In the genomic region with DNA sequence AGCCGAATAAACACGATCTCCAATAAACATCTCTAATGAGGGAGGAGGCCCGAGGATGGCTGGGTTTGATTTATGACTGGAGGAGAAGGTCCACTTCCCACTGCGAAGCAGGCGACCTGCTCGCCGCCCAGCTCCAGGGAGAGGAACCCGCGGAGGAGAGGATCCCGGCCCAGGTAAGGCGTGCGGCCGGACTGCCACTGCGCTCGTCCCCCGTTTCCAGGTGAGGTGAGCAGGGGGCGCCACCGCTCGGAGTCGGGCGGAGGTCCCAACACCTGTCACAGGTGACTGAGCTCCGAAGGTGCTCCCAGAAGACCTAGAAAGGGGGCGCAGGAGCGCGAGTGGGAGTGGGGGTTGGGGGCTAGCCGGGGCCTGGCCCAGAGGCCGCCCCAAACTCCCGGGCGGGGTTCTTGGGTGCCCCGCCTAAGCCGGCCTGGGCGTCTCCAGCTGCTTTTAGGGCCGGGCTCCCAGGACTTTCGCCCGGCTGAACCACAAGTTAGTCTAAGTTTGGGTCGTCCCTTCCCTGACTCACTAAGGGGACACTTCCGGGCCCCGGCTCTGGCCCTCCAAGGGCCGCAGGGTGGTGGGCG, we compare ENCODE assay signal across 8 cellular contexts. TPM values are rescaled to one million over a fixed set of nuclear protein-coding genes. Genes with fewer than 3 reads are reported as not detected.
DNase-seq lines count a peak whose midpoint lies in the region; ATAC-seq and TF ChIP-seq lines count a peak whose summit lies in the region.

No MANE protein-coding gene starts in this region.

- H3K4me3 ChIP-seq in iPS-18c (ENCODE audit: insufficient read depth, low read depth, low read length) = peak overlapping the region; percentile 53; the same call in 1 of the 2 replicates
- H3K4me3 ChIP-seq in subcutaneous abdominal adipose tissue (ENCODE audit: low read depth in 1 of 5, low read length in 5 of 5) = peak overlapping the region in 4 of 5 donors; percentile 19 to 56 (median 40)

- ATAC-seq in WTC11 = no peak

- peaks cover 0 to 67% (median 65%) of the 10 kb centered on the region in 5 donors for H3K4me1 ChIP-seq in subcutaneous abdominal adipose tissue (ENCODE audit: control insufficient read depth in 5 of 5, insufficient read depth in 5 of 5, low read length in 5 of 5)

- H3K9me3 ChIP-seq in iPS-18c (ENCODE audit: control insufficient read depth, insufficient read depth, low read length) = no peaks in the 10 kb centered on the region
- no peaks in the 10 kb centered on the region for H3K9me3 ChIP-seq in subcutaneous abdominal adipose tissue (ENCODE audit: control insufficient read depth in 5 of 5, low read length in 5 of 5)

- no peaks in the 10 kb centered on the region for H3K9me3 Mint-ChIP-seq in activated naive CD4-positive, alpha-beta T cell treated with anti-CD3 and anti-CD28 coated beads for 36 hours
- H3K9me3 Mint-ChIP-seq in WTC11 = no peaks in the 10 kb centered on the region

- DNase-seq in activated naive CD4-positive, alpha-beta T cell treated with anti-CD3 and anti-CD28 coated beads for 36 hours = no peak
- no peak for DNase-seq in activated naive CD4-positive, alpha-beta T cell treated with anti-CD3 and anti-CD28 coated beads, Interleukin-2, amount 50 U/mL, for 16 hours
- DNase-seq in WTC11 (ENCODE audit: low spot score) = peak; percentile 46
- no peak for DNase-seq in amniotic stem cell (lab: John Stamatoyannopoulos, UW)
- DNase-seq in T1000 (lab: John Stamatoyannopoulos, UW) = no peak
- DNase-seq in UCSD-AML1 (lab: John Stamatoyannopoulos, UW; ENCODE audit: unreplicated experiment) = no peak

- peaks cover 70% of the 10 kb centered on the region for H3K27me3 Mint-ChIP-seq in activated naive CD4-positive, alpha-beta T cell treated with anti-CD3 and anti-CD28 coated beads for 36 hours (ENCODE audit: low read depth)
- H3K27me3 Mint-ChIP-seq in WTC11 (ENCODE audit: low read depth) = peaks cover 100% of the 10 kb centered on the region

- H3K4me3 Mint-ChIP-seq in activated naive CD4-positive, alpha-beta T cell treated with anti-CD3 and anti-CD28 coated beads for 36 hours = peak overlapping the region; percentile 41
- peak overlapping the region; percentile 62 for H3K4me3 Mint-ChIP-seq in WTC11

- POLR2A ChIA-PET in WTC11 (lab: Charles Lee) = interaction anchor here (0.8 to 1.0 kb wide), 2 partner anchors 19 to 71 kb away, joined by 3 to 4 read pairs; no protein-coding TSS in a partner anchor

- no peak for TF ChIP-seq CTCF in WTC11 (IDR thresholded peaks at IDR 0.05)

- CTCF ChIA-PET in activated naive CD4-positive, alpha-beta T cell treated with anti-CD3 and anti-CD28 coated beads for 36 hours (lab: Charles Lee) = interaction anchor here (0.8 kb wide), 1 partner anchor 13 kb away, joined by 3 read pairs; no protein-coding TSS in a partner anchor
- CTCF ChIA-PET in WTC11 (lab: Charles Lee) = interaction anchor here (0.8 to 5.7 kb wide), 9 partner anchors 9 to 190 kb away, joined by 3 to 54 read pairs (median 4); no protein-coding TSS in a partner anchor

- intact Hi-C loops in activated naive CD4-positive, alpha-beta T cell treated with anti-CD3 and anti-CD28 coated beads for 36 hours (cut with micrococcal nuclease) = loop anchor here (2.0 to 10.0 kb wide), 5 partner anchors 14 to 1492 kb away; a partner anchor contains a TSS

- H3K4me1 Mint-ChIP-seq in activated naive CD4-positive, alpha-beta T cell treated with anti-CD3 and anti-CD28 coated beads for 36 hours (ENCODE audit: low read depth) = peaks cover 41% of the 10 kb centered on the region
- peaks cover 62% of the 10 kb centered on the region for H3K4me1 Mint-ChIP-seq in WTC11

- H3K27me3 ChIP-seq in subcutaneous abdominal adipose tissue (ENCODE audit: control insufficient read depth in 5 of 5, insufficient read depth in 4 of 5, low read length in 5 of 5) = peaks cover 75 to 95% (median 87%) of the 10 kb centered on the region in 5 donors

- H3K9ac ChIP-seq in subcutaneous abdominal adipose tissue (ENCODE audit: low read length in 5 of 5) = no peak overlapping the region

- no peaks in the 10 kb centered on the region for H3K36me3 Mint-ChIP-seq in activated naive CD4-positive, alpha-beta T cell treated with anti-CD3 and anti-CD28 coated beads for 36 hours (ENCODE audit: low read depth)
- no peaks in the 10 kb centered on the region for H3K36me3 Mint-ChIP-seq in WTC11

- H3K27ac Mint-ChIP-seq in activated naive CD4-positive, alpha-beta T cell treated with anti-CD3 and anti-CD28 coated beads for 36 hours = no peak overlapping the region
- H3K27ac Mint-ChIP-seq in WTC11 = no peak overlapping the region

- no peaks in the 10 kb centered on the region for H3K36me3 ChIP-seq in subcutaneous abdominal adipose tissue (ENCODE audit: control insufficient read depth in 5 of 5, insufficient read depth in 5 of 5, low read length in 5 of 5)

- no peak overlapping the region for H3K27ac ChIP-seq in subcutaneous abdominal adipose tissue (ENCODE audit: low read depth, low read length)

TF ChIP-seq in WTC11, 78 proteins besides CTCF, POLR2A, EP300 and RAD21 (continues in another document):
- TF ChIP-seq, protein P1, sequence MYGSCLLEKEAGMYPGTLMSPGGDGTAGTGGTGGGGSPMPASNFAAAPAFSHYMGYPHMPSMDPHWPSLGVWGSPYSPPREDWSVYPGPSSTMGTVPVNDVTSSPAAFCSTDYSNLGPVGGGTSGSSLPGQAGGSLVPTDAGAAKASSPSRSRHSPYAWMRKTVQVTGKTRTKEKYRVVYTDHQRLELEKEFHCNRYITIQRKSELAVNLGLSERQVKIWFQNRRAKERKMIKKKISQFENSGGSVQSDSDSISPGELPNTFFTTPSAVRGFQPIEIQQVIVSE (CRISPR knock-in tag; IDR thresholded peaks at IDR 0.05; ENCODE audit: borderline replicate concordance) = no peak
- TF ChIP-seq, protein P2, sequence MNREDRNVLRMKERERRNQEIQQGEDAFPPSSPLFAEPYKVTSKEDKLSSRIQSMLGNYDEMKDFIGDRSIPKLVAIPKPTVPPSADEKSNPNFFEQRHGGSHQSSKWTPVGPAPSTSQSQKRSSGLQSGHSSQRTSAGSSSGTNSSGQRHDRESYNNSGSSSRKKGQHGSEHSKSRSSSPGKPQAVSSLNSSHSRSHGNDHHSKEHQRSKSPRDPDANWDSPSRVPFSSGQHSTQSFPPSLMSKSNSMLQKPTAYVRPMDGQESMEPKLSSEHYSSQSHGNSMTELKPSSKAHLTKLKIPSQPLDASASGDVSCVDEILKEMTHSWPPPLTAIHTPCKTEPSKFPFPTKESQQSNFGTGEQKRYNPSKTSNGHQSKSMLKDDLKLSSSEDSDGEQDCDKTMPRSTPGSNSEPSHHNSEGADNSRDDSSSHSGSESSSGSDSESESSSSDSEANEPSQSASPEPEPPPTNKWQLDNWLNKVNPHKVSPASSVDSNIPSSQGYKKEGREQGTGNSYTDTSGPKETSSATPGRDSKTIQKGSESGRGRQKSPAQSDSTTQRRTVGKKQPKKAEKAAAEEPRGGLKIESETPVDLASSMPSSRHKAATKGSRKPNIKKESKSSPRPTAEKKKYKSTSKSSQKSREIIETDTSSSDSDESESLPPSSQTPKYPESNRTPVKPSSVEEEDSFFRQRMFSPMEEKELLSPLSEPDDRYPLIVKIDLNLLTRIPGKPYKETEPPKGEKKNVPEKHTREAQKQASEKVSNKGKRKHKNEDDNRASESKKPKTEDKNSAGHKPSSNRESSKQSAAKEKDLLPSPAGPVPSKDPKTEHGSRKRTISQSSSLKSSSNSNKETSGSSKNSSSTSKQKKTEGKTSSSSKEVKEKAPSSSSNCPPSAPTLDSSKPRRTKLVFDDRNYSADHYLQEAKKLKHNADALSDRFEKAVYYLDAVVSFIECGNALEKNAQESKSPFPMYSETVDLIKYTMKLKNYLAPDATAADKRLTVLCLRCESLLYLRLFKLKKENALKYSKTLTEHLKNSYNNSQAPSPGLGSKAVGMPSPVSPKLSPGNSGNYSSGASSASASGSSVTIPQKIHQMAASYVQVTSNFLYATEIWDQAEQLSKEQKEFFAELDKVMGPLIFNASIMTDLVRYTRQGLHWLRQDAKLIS (CRISPR knock-in tag; IDR thresholded peaks at IDR 0.05; ENCODE audit: borderline replicate concordance) = no peak
- no peak for TF ChIP-seq SOX15 (CRISPR knock-in tag; IDR thresholded peaks at IDR 0.05)
- no peak for TF ChIP-seq EMX1 (CRISPR knock-in tag; IDR thresholded peaks at IDR 0.05)
- TF ChIP-seq, protein P3, sequence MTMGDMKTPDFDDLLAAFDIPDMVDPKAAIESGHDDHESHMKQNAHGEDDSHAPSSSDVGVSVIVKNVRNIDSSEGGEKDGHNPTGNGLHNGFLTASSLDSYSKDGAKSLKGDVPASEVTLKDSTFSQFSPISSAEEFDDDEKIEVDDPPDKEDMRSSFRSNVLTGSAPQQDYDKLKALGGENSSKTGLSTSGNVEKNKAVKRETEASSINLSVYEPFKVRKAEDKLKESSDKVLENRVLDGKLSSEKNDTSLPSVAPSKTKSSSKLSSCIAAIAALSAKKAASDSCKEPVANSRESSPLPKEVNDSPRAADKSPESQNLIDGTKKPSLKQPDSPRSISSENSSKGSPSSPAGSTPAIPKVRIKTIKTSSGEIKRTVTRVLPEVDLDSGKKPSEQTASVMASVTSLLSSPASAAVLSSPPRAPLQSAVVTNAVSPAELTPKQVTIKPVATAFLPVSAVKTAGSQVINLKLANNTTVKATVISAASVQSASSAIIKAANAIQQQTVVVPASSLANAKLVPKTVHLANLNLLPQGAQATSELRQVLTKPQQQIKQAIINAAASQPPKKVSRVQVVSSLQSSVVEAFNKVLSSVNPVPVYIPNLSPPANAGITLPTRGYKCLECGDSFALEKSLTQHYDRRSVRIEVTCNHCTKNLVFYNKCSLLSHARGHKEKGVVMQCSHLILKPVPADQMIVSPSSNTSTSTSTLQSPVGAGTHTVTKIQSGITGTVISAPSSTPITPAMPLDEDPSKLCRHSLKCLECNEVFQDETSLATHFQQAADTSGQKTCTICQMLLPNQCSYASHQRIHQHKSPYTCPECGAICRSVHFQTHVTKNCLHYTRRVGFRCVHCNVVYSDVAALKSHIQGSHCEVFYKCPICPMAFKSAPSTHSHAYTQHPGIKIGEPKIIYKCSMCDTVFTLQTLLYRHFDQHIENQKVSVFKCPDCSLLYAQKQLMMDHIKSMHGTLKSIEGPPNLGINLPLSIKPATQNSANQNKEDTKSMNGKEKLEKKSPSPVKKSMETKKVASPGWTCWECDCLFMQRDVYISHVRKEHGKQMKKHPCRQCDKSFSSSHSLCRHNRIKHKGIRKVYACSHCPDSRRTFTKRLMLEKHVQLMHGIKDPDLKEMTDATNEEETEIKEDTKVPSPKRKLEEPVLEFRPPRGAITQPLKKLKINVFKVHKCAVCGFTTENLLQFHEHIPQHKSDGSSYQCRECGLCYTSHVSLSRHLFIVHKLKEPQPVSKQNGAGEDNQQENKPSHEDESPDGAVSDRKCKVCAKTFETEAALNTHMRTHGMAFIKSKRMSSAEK (CRISPR knock-in tag; IDR thresholded peaks at IDR 0.05; ENCODE audit: borderline replicate concordance) = no peak
- no peak for TF ChIP-seq MXD4 (CRISPR knock-in tag; IDR thresholded peaks at IDR 0.05; ENCODE audit: borderline replicate concordance)

RNA-seq across cellular contexts. Expression of a gene that starts 5.4 kb away (rescaled TPM):
- total RNA-seq in activated naive CD4-positive, alpha-beta T cell treated with anti-CD3 and anti-CD28 coated beads for 36 hours = 1 to 10 TPM; 1.5 TPM
- total RNA-seq in WTC11 (2021) = 0.18 to 3.3 TPM (median 0.30 TPM) in 3 replicates
